ENCODE assay signal across 1 cellular context in the genomic region with DNA sequence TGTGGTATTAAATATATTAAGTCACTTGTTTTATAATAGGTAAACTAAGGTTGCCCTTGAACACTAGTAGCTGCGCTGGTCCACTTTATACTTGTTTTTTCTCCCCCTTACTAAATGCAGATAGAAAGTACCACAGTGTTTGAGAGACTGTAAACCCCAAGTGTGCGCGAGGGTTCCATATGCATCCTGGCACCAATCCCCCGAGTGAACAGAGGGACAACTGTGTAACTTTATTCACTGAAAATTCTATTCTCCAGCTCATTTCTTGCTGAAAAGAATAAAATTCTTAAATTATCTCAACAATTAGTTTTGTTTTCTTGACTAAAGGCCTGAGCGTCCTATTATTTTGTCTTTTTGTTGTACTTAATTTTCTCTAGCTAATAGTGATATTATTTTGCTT.
A peak's percentile ranks its signal among the peaks of the same experiment; 100 is the strongest.
TF ChIP-seq lines count a peak whose summit lies in the region.

No MANE protein-coding gene starts in this region.

TF ChIP-seq in K562, 482 proteins besides CTCF, POLR2A, EP300 and RAD21:
- TF ChIP-seq, protein P1, sequence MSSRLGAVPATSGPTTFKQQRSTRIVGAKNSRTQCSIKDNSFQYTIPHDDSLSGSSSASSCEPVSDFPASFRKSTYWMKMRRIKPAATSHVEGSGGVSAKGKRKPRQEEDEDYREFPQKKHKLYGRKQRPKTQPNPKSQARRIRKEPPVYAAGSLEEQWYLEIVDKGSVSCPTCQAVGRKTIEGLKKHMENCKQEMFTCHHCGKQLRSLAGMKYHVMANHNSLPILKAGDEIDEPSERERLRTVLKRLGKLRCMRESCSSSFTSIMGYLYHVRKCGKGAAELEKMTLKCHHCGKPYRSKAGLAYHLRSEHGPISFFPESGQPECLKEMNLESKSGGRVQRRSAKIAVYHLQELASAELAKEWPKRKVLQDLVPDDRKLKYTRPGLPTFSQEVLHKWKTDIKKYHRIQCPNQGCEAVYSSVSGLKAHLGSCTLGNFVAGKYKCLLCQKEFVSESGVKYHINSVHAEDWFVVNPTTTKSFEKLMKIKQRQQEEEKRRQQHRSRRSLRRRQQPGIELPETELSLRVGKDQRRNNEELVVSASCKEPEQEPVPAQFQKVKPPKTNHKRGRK (tag; IDR thresholded peaks at IDR 0.05) = peak; percentile 76
- TF ChIP-seq TAF15 (IDR thresholded peaks at IDR 0.05; ENCODE audit: low read depth, low read length) = no peak
- TF ChIP-seq NR3C1 (CRISPR knock-in tag; IDR thresholded peaks at IDR 0.05) = no peak
- TF ChIP-seq RBFOX2 (IDR thresholded peaks at IDR 0.05; ENCODE audit: low read depth, low read length) = 0 out of 2 replicates have a peak, but pooled peaks have one; percentile 25
